ENCODE assay signal across 18 cellular contexts in genomic region chr14:88993946-88994345, GRCh38.
DNase-seq lines count a peak whose midpoint lies in the region; ATAC-seq and TF ChIP-seq lines count a peak whose summit lies in the region.
"Had no signal": no experiment of that assay in that cellular context is flagged by ENCODE, and none has a peak within 500 bp of the region (broad histone marks: within the 10 kb centered on the region; RNA-seq: fewer than 3 reads in every experiment).

No MANE protein-coding gene starts in this region.

- H3K27me3 Mint-ChIP-seq in HFFc6 (ENCODE audit: insufficient read depth), result peaks cover 1% of the 10 kb centered on the region

- no peak for TF ChIP-seq CTCF in HFFc6 (IDR thresholded peaks at IDR 0.05)
- TF ChIP-seq CTCF in prostate gland (IDR thresholded peaks at IDR 0.05), result no peak

- no peak overlapping the region for H3K27ac ChIP-seq in prostate gland
- H3K27ac ChIP-seq: KMS-11, neutrophil, sigmoid colon had no signal

- no peaks in the 10 kb centered on the region for H3K9me3 ChIP-seq in prostate gland
- H3K9me3 ChIP-seq: neutrophil, sigmoid colon had no signal

- H3K4me1 ChIP-seq in prostate gland (replicated peaks), result no peaks in the 10 kb centered on the region
- H3K4me1 ChIP-seq: sigmoid colon had no signal

- no peaks in the 10 kb centered on the region for H3K36me3 Mint-ChIP-seq in HFFc6 (ENCODE audit: low read depth)

- TF ChIP-seq POLR2A in prostate gland (IDR thresholded peaks at IDR 0.05), result no peak

- H3K27ac Mint-ChIP-seq in HFFc6, result peak overlapping the region; percentile 10; the same call in 1 of the 2 replicates
- H3K27ac Mint-ChIP-seq: activated T-helper 17 cell treated with anti-CD3 and anti-CD28 coated beads, Interleukin-2, amount 50 U/mL, for 72 hours; endodermal cell had no signal

- H3K4me3 ChIP-seq in prostate gland, result no peak overlapping the region
- H3K4me3 ChIP-seq: sigmoid colon had no signal

- ATAC-seq in HG02623 (IDR thresholded peaks at IDR 0.05; ENCODE audit: unreplicated experiment) (no peak), HG03469 (IDR thresholded peaks at IDR 0.05; ENCODE audit: unreplicated experiment) (no peak)
- ATAC-seq: activated CD4-positive, CD25-positive, alpha-beta regulatory T cell treated with anti-CD3 and anti-CD28 coated beads, Interleukin-2, amount 50 U/mL, for 24 hours; activated T-helper 17 cell treated with anti-CD3 and anti-CD28 coated beads, Interleukin-2, amount 50 U/mL, for 72 hours had no signal

- no peak overlapping the region for H3K4me3 Mint-ChIP-seq in HFFc6
- H3K4me3 Mint-ChIP-seq: activated T-helper 17 cell treated with anti-CD3 and anti-CD28 coated beads, Interleukin-2, amount 50 U/mL, for 72 hours; endodermal cell had no signal

- H3K27me3 ChIP-seq in prostate gland (replicated peaks; ENCODE audit: insufficient read depth), result no peaks in the 10 kb centered on the region
- H3K27me3 ChIP-seq: sigmoid colon had no signal

- H3K9me3 Mint-ChIP-seq in HFFc6, result no peaks in the 10 kb centered on the region
- H3K9me3 Mint-ChIP-seq: activated T-helper 17 cell treated with anti-CD3 and anti-CD28 coated beads, Interleukin-2, amount 50 U/mL, for 72 hours; endodermal cell had no signal

- H3K4me1 Mint-ChIP-seq in HFFc6 (ENCODE audit: low read depth), result peaks cover 49% of the 10 kb centered on the region
- H3K4me1 Mint-ChIP-seq: activated T-helper 17 cell treated with anti-CD3 and anti-CD28 coated beads, Interleukin-2, amount 50 U/mL, for 72 hours; endodermal cell had no signal

- intact Hi-C loops in prostate gland (cut with DNase I), result no loop called here

- H3K36me3 ChIP-seq in prostate gland, result no peaks in the 10 kb centered on the region
- H3K36me3 ChIP-seq: neutrophil, sigmoid colon had no signal

- WGBS in prostate gland, result 58% methylated on average over 2 of the region's 2 CpGs

- peak; percentile 19 for DNase-seq in AG20443 (ENCODE audit: low spot score)
- DNase-seq in HFFc6, result peak; percentile 22
- DNase-seq in amniotic epithelial cell (ENCODE audit: low read depth), result peak; percentile 90
- peak; percentile 78 for DNase-seq in iris pigment epithelial cell (ENCODE audit: low read depth)
- no peak for DNase-seq in prostate gland (ENCODE audit: low spot score)
- DNase-seq in stimulated activated CD4-positive, alpha-beta T cell treated with anti-CD3 and anti-CD28 coated beads, Interleukin-1b, Interleukin-23, amount 100 ng/mL, for 48 hours, result no peak
- DNase-seq: AML-193; endodermal cell; NCI-H1417; SHP77; sigmoid colon; stimulated activated CD4-positive, alpha-beta T cell treated with anti-CD3 and anti-CD28 coated beads, Interleukin-2, amount 100 ng/mL, for 24 hours had no signal

Comparison
In these comparisons a context has a peak if more than half of its experiments do, and no peak if none do; other contexts are left out.
1. DNase-seq: peak in AG20443 (single experiment), HFFc6 (single experiment), amniotic epithelial cell (single experiment) and iris pigment epithelial cell (single experiment); none in prostate gland (single experiment) and stimulated activated CD4-positive, alpha-beta T cell treated with anti-CD3 and anti-CD28 coated beads, Interleukin-1b, Interleukin-23, amount 100 ng/mL, for 48 hours (single experiment).